In genomic region chr18:35386600-35387366, GRCh38 we compare ENCODE assay signal across 8 cellular contexts. TPM values are rescaled to one million over a fixed set of nuclear protein-coding genes. Genes with fewer than 3 reads are reported as not detected.
A peak's percentile ranks its signal among the peaks of the same experiment; 100 is the strongest.
DNase-seq lines count a peak whose midpoint lies in the region; ATAC-seq and TF ChIP-seq lines count a peak whose summit lies in the region.

No MANE protein-coding gene starts in this region.

- peak; percentile 80 for ATAC-seq in HG02610 (IDR thresholded peaks at IDR 0.05; ENCODE audit: unreplicated experiment)
- ATAC-seq in gastrocnemius medialis, result peak in 1 of 2 donors; percentile 70
- no peak for ATAC-seq in GM19467 (IDR thresholded peaks at IDR 0.05; ENCODE audit: unreplicated experiment)

- no peaks in the 10 kb centered on the region for H3K27me3 ChIP-seq in gastrocnemius medialis

- no peaks in the 10 kb centered on the region for H3K36me3 ChIP-seq in gastrocnemius medialis

- in situ Hi-C loops in gastrocnemius medialis (cut with MboI; ENCODE audit: low sequenced_read_pairs in 4 of 4), result loop anchor here in 1 of 4 donors (25.0 kb wide), 1 partner anchor 576 kb away; the partner anchor contains the start of gene RMP24

- peak; percentile 70 for DNase-seq in GM10248 (ENCODE audit: extremely low spot score)
- peak; percentile 92 for DNase-seq in NCI-H146 treated with DMSO at 0.1 percent for 48 hours (lab: John Stamatoyannopoulos, UW; ENCODE audit: unreplicated experiment)
- peak; percentile 50 for DNase-seq in T follicular helper cell (ENCODE audit: low read depth)
- DNase-seq in anterior cingulate cortex (lab: John Stamatoyannopoulos, UW), result peak in 38 of 58 donors; percentile 5 to 79 (median 38)
- peak; percentile 64 for DNase-seq in hepatic stellate cell (ENCODE audit: low spot score)
- DNase-seq in gastrocnemius medialis, result peak in 1 of 2 donors; percentile 26

- no peak for TF ChIP-seq POLR2A in gastrocnemius medialis (IDR thresholded peaks at IDR 0.05)

- H3K4me1 ChIP-seq in gastrocnemius medialis, result no peaks in the 10 kb centered on the region

- H3K27ac ChIP-seq in gastrocnemius medialis, result no peak overlapping the region

- CTCF ChIA-PET in GM10248 (lab: Yijun Ruan, JAX), result interaction anchor here (0.6 to 4.2 kb wide), 54 partner anchors 8 to 895 kb away, joined by 3 to 38 read pairs (median 4); partner anchors contain the start of genes MAPRE2 and ZNF24

- H3K9me3 ChIP-seq in gastrocnemius medialis, result no peaks in the 10 kb centered on the region

- POLR2A ChIA-PET in GM10248 (lab: Yijun Ruan, JAX), result no interaction called here

- intact Hi-C loops in gastrocnemius medialis (cut with DNase I; ENCODE audit: low total_unique reads), result no loop called here

- H3K4me3 ChIP-seq in gastrocnemius medialis, result no peak overlapping the region

- TF ChIP-seq CTCF in GM10248 (IDR thresholded peaks at IDR 0.05; ENCODE audit: control extremely low read depth, extremely low read depth, low read depth, missing control alignments), result peak; percentile 83
- peak; percentile 38 to 84 (median 55) for TF ChIP-seq CTCF in gastrocnemius medialis (IDR thresholded peaks at IDR 0.05 in 4 of 5, conservative IDR thresholded peaks at IDR 0.05 in 1 of 5)

RNA-seq across cellular contexts. Expression of gene ZNF396, which starts 9.6 kb away (rescaled TPM):
- total RNA-seq in gastrocnemius medialis, result under 1 TPM; 0.29 to 0.92 (median 0.63) TPM

RNA-seq across cellular contexts. Expression of gene ZNF24, which starts 42.6 kb away (rescaled TPM):
- 10 to 100 TPM; 30.5 to 50.7 (median 36.3) TPM for total RNA-seq in gastrocnemius medialis
